In the genomic region with DNA sequence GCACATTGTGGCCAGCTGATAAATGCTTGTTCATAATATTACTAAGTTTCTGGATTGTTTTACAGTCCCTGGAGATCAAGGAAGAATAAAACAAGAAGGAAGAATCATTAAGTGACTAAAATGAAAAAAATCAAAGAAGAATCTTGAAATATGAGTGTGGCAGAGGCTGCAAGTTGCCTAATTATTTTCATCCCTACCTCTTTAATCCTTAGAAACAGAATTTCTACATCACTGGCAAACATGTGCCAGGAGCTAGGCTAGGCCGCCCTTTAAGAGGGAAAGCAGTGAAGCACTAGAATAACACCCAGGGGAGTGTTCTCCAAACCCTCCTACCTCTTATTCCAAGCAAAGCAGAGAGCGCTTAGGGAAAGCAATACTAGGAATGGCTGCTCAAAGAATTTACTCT, we compare ENCODE assay signal across 20 cellular contexts.
A peak's percentile ranks its signal among the peaks of the same experiment; 100 is the strongest.
DNase-seq lines count a peak whose midpoint lies in the region; ATAC-seq and TF ChIP-seq lines count a peak whose summit lies in the region.
"Had no signal": no experiment of that assay in that cellular context is flagged by ENCODE, and none has a peak within 500 bp of the region (broad histone marks: within the 10 kb centered on the region; RNA-seq: fewer than 3 reads in every experiment).

No MANE protein-coding gene starts in this region.

- CTCF ChIA-PET in HEK293T (lab: Yijun Ruan, JAX) = no interaction called here

- H3K27ac ChIP-seq in colonic mucosa = no peak overlapping the region
- H3K27ac ChIP-seq: SJSA1, suprapubic skin had no signal

- TF ChIP-seq CTCF in AG10803 (conservative IDR thresholded peaks at IDR 0.05; ENCODE audit: low read length) = no peak
- TF ChIP-seq CTCF in progenitor cell of endocrine pancreas (IDR thresholded peaks at IDR 0.05; ENCODE audit: unreplicated experiment) = no peak
- TF ChIP-seq CTCF in colonic mucosa (IDR thresholded peaks at IDR 0.05) = no peak

- ATAC-seq in HG03469 (IDR thresholded peaks at IDR 0.05; ENCODE audit: unreplicated experiment) = no peak

- H3K4me1 ChIP-seq in colonic mucosa = no peaks in the 10 kb centered on the region
- H3K4me1 ChIP-seq: SJSA1, suprapubic skin had no signal

- H3K36me3 ChIP-seq in colonic mucosa = no peaks in the 10 kb centered on the region
- H3K36me3 ChIP-seq: SJSA1, suprapubic skin had no signal

- H3K27me3 Mint-ChIP-seq in progenitor cell of endocrine pancreas = no peaks in the 10 kb centered on the region

- intact Hi-C loops in colonic mucosa (cut with DNase I) = no loop called here

- H3K27me3 ChIP-seq in colonic mucosa = no peaks in the 10 kb centered on the region
- H3K27me3 ChIP-seq: SJSA1, suprapubic skin had no signal

- H3K4me1 Mint-ChIP-seq in progenitor cell of endocrine pancreas (ENCODE audit: low read depth) = peaks cover 50% of the 10 kb centered on the region
- H3K4me1 Mint-ChIP-seq: activated naive CD8-positive, alpha-beta T cell treated with anti-CD3 and anti-CD28 coated beads for 36 hours had no signal

- H3K27ac Mint-ChIP-seq in progenitor cell of endocrine pancreas = peak overlapping the region; percentile 2
- H3K27ac Mint-ChIP-seq: activated naive CD8-positive, alpha-beta T cell treated with anti-CD3 and anti-CD28 coated beads for 36 hours had no signal

- H3K9me3 ChIP-seq in colonic mucosa = no peaks in the 10 kb centered on the region
- H3K9me3 ChIP-seq: Caco-2, SJSA1, suprapubic skin had no signal

- no peak overlapping the region for H3K9ac ChIP-seq in colonic mucosa (ENCODE audit: low read depth in 2 of 2, low read length in 2 of 2)

- no peak overlapping the region for H3K4me3 Mint-ChIP-seq in progenitor cell of endocrine pancreas (ENCODE audit: low read depth)
- H3K4me3 Mint-ChIP-seq: activated naive CD8-positive, alpha-beta T cell treated with anti-CD3 and anti-CD28 coated beads for 36 hours; neural crest cell had no signal

- H3K4me3 ChIP-seq in AG10803 (ENCODE audit: low read length) (no peak overlapping the region), colonic mucosa (no peak overlapping the region)
- H3K4me3 ChIP-seq: SJSA1, suprapubic skin had no signal

- H3K9me3 Mint-ChIP-seq in progenitor cell of endocrine pancreas (ENCODE audit: low read depth) = no peaks in the 10 kb centered on the region
- H3K9me3 Mint-ChIP-seq: activated naive CD8-positive, alpha-beta T cell treated with anti-CD3 and anti-CD28 coated beads for 36 hours; neural crest cell had no signal

- POLR2A ChIA-PET in HEK293T (lab: Yijun Ruan, JAX) = no interaction called here

- peak; percentile 56 for DNase-seq in AG10803 (ENCODE audit: low read depth)
- no peak for DNase-seq in HEK293T (ENCODE audit: extremely low spot score)
- peak; percentile 33 for DNase-seq in fibroblast of gingiva (ENCODE audit: low read depth)
- no peak for DNase-seq in progenitor cell of endocrine pancreas (ENCODE audit: low spot score, unreplicated experiment)
- no peak for DNase-seq in colonic mucosa
- DNase-seq in LoVo (ENCODE audit: low spot score) = no peak
- DNase-seq in RKO (ENCODE audit: low spot score) = no peak
- DNase-seq: activated CD4-positive, alpha-beta T cell treated with anti-CD3 and anti-CD28 coated beads for 1 hour; activated naive CD8-positive, alpha-beta T cell treated with anti-CD3 and anti-CD28 coated beads for 36 hours; AML-193; Caco-2; hippocampal formation; islet precursor cell; midbrain; NCI-H1417 treated with DMSO at 0.1 percent for 48 hours; T1000 had no signal

- H3K36me3 Mint-ChIP-seq in progenitor cell of endocrine pancreas (ENCODE audit: insufficient read depth) = peaks cover 4% of the 10 kb centered on the region
- H3K36me3 Mint-ChIP-seq: activated naive CD8-positive, alpha-beta T cell treated with anti-CD3 and anti-CD28 coated beads for 36 hours had no signal

TF ChIP-seq in HEK293T, 16 proteins besides CTCF, POLR2A, EP300 and RAD21:
- TF ChIP-seq SUZ12 (IDR thresholded peaks at IDR 0.05) (no peak), TARDBP (IDR thresholded peaks at IDR 0.05) (no peak), FOXK2 (IDR thresholded peaks at IDR 0.05) (no peak), FOXM1 (IDR thresholded peaks at IDR 0.05; ENCODE audit: borderline replicate concordance) (no peak), HDGF (IDR thresholded peaks at IDR 0.05; ENCODE audit: borderline replicate concordance) (no peak), L3MBTL2 (conservative IDR thresholded peaks at IDR 0.05) (peak; percentile 27; the same call in 1 of the 2 replicates), LEF1 (IDR thresholded peaks at IDR 0.05; ENCODE audit: borderline replicate concordance) (no peak), ARNT (IDR thresholded peaks at IDR 0.05) (no peak)

Comparison
In these comparisons a context has a peak if more than half of its experiments do, and no peak if none do; other contexts are left out.
1. DNase-seq: peak in AG10803 (single experiment) and fibroblast of gingiva (single experiment); none in HEK293T (single experiment), progenitor cell of endocrine pancreas (single experiment), colonic mucosa (single experiment), LoVo (single experiment) and RKO (single experiment).